In the genomic region with DNA sequence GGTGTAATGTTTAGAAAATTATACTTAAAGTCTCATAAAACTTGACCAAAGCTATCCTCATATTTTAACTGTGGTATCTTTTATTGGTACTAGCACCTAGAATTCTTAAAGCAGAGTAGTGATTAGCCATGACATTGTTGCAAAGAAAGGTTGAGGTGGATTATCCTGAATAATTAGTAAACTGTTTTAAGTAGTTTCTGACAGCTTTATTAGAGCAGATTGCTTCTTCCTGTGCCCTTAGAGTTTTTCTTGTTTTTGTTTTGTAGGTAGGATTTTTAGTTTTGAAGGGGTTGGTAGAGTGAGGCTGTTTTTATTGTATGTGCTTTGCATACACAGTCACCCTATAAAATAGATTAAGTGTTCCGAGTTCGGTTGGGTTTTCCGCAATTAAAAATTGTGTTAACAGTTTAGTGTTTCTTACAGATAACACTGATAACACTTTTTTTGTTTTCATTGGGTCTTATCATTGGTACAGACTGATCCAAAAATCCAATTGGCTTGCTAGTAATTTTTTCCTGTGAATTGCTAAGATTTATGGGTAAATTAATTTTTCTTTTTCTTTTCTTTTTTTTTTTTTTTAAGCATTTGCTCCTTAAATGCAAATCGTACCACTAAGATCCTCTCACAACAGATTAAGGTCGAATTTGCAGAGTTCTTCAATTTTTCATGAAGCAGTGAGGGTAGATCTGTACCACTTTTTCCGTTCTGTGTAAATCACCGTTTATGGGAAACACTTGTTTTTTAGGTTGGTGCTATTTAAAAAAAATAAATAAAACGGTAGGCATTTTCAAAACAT, we compare ENCODE assay signal across 9 cellular contexts. TPM values are rescaled to one million over a fixed set of nuclear protein-coding genes. Genes with fewer than 3 reads are reported as not detected.
DNase-seq lines count a peak whose midpoint lies in the region; ATAC-seq and TF ChIP-seq lines count a peak whose summit lies in the region.
"Had no signal": no experiment of that assay in that cellular context is flagged by ENCODE, and none has a peak within 500 bp of the region (broad histone marks: within the 10 kb centered on the region; RNA-seq: fewer than 3 reads in every experiment).

No MANE protein-coding gene starts in this region.

- peaks cover 5 to 16% (median 14%) of the 10 kb centered on the region in 4 donors for H3K36me3 ChIP-seq in liver (ENCODE audit: control insufficient read depth in 4 of 4, insufficient read depth in 3 of 4, low read depth in 1 of 4, low read length in 3 of 4)
- H3K36me3 ChIP-seq in tibial artery, result peaks cover 12 to 19% (median 13%) of the 10 kb centered on the region in 3 donors

- H3K9me3 ChIP-seq in liver (ENCODE audit: control insufficient read depth in 4 of 4, low read length in 3 of 4) (no peaks in the 10 kb centered on the region), tibial artery (no peaks in the 10 kb centered on the region)

- 4% methylated on average over 8 of the region's 8 CpGs for WGBS in liver

- no peak overlapping the region for H3K27ac ChIP-seq in liver (ENCODE audit: low read depth in 1 of 2, low read length in 2 of 2)
- H3K27ac ChIP-seq in tibial artery, result peak overlapping the region; percentile 99 to 100

- intact Hi-C loops in tibial artery (cut with DNase I; ENCODE audit: low total_unique reads), result loop anchor here (10.0 kb wide), 1 partner anchor 260 kb away; the partner anchor contains the start of gene HERC4

- no peaks in the 10 kb centered on the region for H3K9me3 Mint-ChIP-seq in activated CD8-positive, alpha-beta memory T cell treated with anti-CD3 and anti-CD28 coated beads, Interleukin-2, amount 10 ng/mL, durations not matched to agents 7 days and 5 days (ENCODE audit: low read depth)
- H3K9me3 Mint-ChIP-seq in activated naive CD8-positive, alpha-beta T cell treated with anti-CD3 and anti-CD28 coated beads, Interleukin-2, amount 10 ng/mL, durations not matched to agents 7 days and 5 days, result no peaks in the 10 kb centered on the region

- peak overlapping the region; percentile 100 for H3K27ac Mint-ChIP-seq in activated CD8-positive, alpha-beta memory T cell treated with anti-CD3 and anti-CD28 coated beads, Interleukin-2, amount 10 ng/mL, durations not matched to agents 7 days and 5 days
- H3K27ac Mint-ChIP-seq in activated naive CD8-positive, alpha-beta T cell treated with anti-CD3 and anti-CD28 coated beads, Interleukin-2, amount 10 ng/mL, durations not matched to agents 7 days and 5 days, result peak overlapping the region; percentile 74

- DNase-seq in activated CD8-positive, alpha-beta memory T cell treated with anti-CD3 and anti-CD28 coated beads, Interleukin-2, amount 10 ng/mL, durations not matched to agents 7 days and 5 days, result no peak
- no peak for DNase-seq in activated CD8-positive, alpha-beta memory T cell treated with anti-CD3 and anti-CD28 coated beads, Interleukin-2, amount 50 U/mL, for 4 hours
- DNase-seq in activated naive CD8-positive, alpha-beta T cell treated with anti-CD3 and anti-CD28 coated beads, Interleukin-2, amount 10 ng/mL, durations not matched to agents 7 days and 5 days, result no peak
- no peak for DNase-seq in tibial artery
- DNase-seq in retina, result no peak
- DNase-seq in GM19238 (ENCODE audit: insufficient read length, low spot score), result no peak
- DNase-seq in GM19240 (ENCODE audit: insufficient read length, low spot score), result no peak
- DNase-seq: COR-L47 had no signal

- TF ChIP-seq RAD21 in liver (IDR thresholded peaks at IDR 0.05), result no peak

- H3K4me1 ChIP-seq in liver (ENCODE audit: control insufficient read depth in 4 of 4, insufficient read depth in 4 of 4, low read length in 3 of 4) (peaks cover 8 to 46% (median 39%) of the 10 kb centered on the region in 4 donors), tibial artery (peaks cover 0 to 66% (median 34%) of the 10 kb centered on the region in 4 donors)

- no peak for TF ChIP-seq CTCF in liver (IDR thresholded peaks at IDR 0.05; ENCODE audit: low read depth, low read length, missing input control)
- no peak for TF ChIP-seq CTCF in tibial artery (IDR thresholded peaks at IDR 0.05)

- H3K27me3 Mint-ChIP-seq in activated CD8-positive, alpha-beta memory T cell treated with anti-CD3 and anti-CD28 coated beads, Interleukin-2, amount 10 ng/mL, durations not matched to agents 7 days and 5 days, result no peaks in the 10 kb centered on the region
- no peaks in the 10 kb centered on the region for H3K27me3 Mint-ChIP-seq in activated naive CD8-positive, alpha-beta T cell treated with anti-CD3 and anti-CD28 coated beads, Interleukin-2, amount 10 ng/mL, durations not matched to agents 7 days and 5 days

- peaks cover 51% of the 10 kb centered on the region for H3K36me3 Mint-ChIP-seq in activated CD8-positive, alpha-beta memory T cell treated with anti-CD3 and anti-CD28 coated beads, Interleukin-2, amount 10 ng/mL, durations not matched to agents 7 days and 5 days
- peaks cover 36% of the 10 kb centered on the region for H3K36me3 Mint-ChIP-seq in activated naive CD8-positive, alpha-beta T cell treated with anti-CD3 and anti-CD28 coated beads, Interleukin-2, amount 10 ng/mL, durations not matched to agents 7 days and 5 days

- POLR2A ChIA-PET in activated naive CD8-positive, alpha-beta T cell treated with anti-CD3 and anti-CD28 coated beads, Interleukin-2, amount 10 ng/mL, durations not matched to agents 7 days and 5 days (lab: Charles Lee), result interaction anchor here (0.5 to 1.1 kb wide), 3 partner anchors 173 to 565 kb away, joined by 3 to 7 read pairs (median 3); no protein-coding TSS in a partner anchor

- H3K4me3 ChIP-seq in liver (ENCODE audit: low read depth in 1 of 3, low read length in 3 of 3), result peak overlapping the region; percentile 29 to 98 (median 88)
- peak overlapping the region; percentile 88 to 92 for H3K4me3 ChIP-seq in tibial artery

- peak overlapping the region in 1 of 2 donors; percentile 50 for H3K9ac ChIP-seq in liver (ENCODE audit: low read depth in 1 of 2, low read length in 2 of 2)

- CTCF ChIA-PET in activated CD8-positive, alpha-beta memory T cell treated with anti-CD3 and anti-CD28 coated beads, Interleukin-2, amount 10 ng/mL, durations not matched to agents 7 days and 5 days (lab: Charles Lee), result interaction anchor here (1.0 to 5.4 kb wide), 3 partner anchors 10 to 122 kb away, joined by 4 to 31 read pairs (median 11); no protein-coding TSS in a partner anchor

- ATAC-seq in activated CD8-positive, alpha-beta memory T cell treated with anti-CD3 and anti-CD28 coated beads, Interleukin-2, amount 10 ng/mL, durations not matched to agents 7 days and 5 days, result no peak
- no peak for ATAC-seq in activated naive CD8-positive, alpha-beta T cell treated with anti-CD3 and anti-CD28 coated beads, Interleukin-2, amount 10 ng/mL, durations not matched to agents 7 days and 5 days (ENCODE audit: low read depth)

- H3K27me3 ChIP-seq in liver (ENCODE audit: control insufficient read depth in 4 of 4, insufficient read depth in 4 of 4, low read length in 3 of 4), result no peaks in the 10 kb centered on the region
- no peaks in the 10 kb centered on the region for H3K27me3 ChIP-seq in tibial artery

- peak overlapping the region; percentile 99 for H3K4me3 Mint-ChIP-seq in activated CD8-positive, alpha-beta memory T cell treated with anti-CD3 and anti-CD28 coated beads, Interleukin-2, amount 10 ng/mL, durations not matched to agents 7 days and 5 days
- H3K4me3 Mint-ChIP-seq in activated naive CD8-positive, alpha-beta T cell treated with anti-CD3 and anti-CD28 coated beads, Interleukin-2, amount 10 ng/mL, durations not matched to agents 7 days and 5 days, result peak overlapping the region; percentile 99

- peaks cover 53% of the 10 kb centered on the region for H3K4me1 Mint-ChIP-seq in activated CD8-positive, alpha-beta memory T cell treated with anti-CD3 and anti-CD28 coated beads, Interleukin-2, amount 10 ng/mL, durations not matched to agents 7 days and 5 days
- peaks cover 48% of the 10 kb centered on the region for H3K4me1 Mint-ChIP-seq in activated naive CD8-positive, alpha-beta T cell treated with anti-CD3 and anti-CD28 coated beads, Interleukin-2, amount 10 ng/mL, durations not matched to agents 7 days and 5 days

TF ChIP-seq in liver, 16 proteins besides CTCF, POLR2A, EP300 and RAD21 (continues in another document):
- TF ChIP-seq, protein P1, sequence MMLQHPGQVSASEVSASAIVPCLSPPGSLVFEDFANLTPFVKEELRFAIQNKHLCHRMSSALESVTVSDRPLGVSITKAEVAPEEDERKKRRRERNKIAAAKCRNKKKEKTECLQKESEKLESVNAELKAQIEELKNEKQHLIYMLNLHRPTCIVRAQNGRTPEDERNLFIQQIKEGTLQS (IDR thresholded peaks at IDR 0.05), result no peak
- TF ChIP-seq ZBTB33 (IDR thresholded peaks at IDR 0.05), result no peak
- no peak for TF ChIP-seq FOXA2 (IDR thresholded peaks at IDR 0.05)
- TF ChIP-seq NR2F2 (IDR thresholded peaks at IDR 0.05), result no peak
- TF ChIP-seq RXRA (IDR thresholded peaks at IDR 0.05), result no peak
- no peak for TF ChIP-seq HNF4A (conservative IDR thresholded peaks at IDR 0.05)
- TF ChIP-seq EGR1 (IDR thresholded peaks at IDR 0.05; ENCODE audit: low read depth in 2 of 2), result no peak
- no peak for TF ChIP-seq FOXA1 (IDR thresholded peaks at IDR 0.05)
- TF ChIP-seq JUND (IDR thresholded peaks at IDR 0.05), result no peak

RNA-seq across cellular contexts. Expression of gene PBLD, which starts 2.1 kb away (rescaled TPM):
- 1 to 10 TPM; 1.1 to 1.4 TPM for total RNA-seq in activated CD8-positive, alpha-beta memory T cell treated with anti-CD3 and anti-CD28 coated beads, Interleukin-2, amount 10 ng/mL, durations not matched to agents 7 days and 5 days
- total RNA-seq in activated naive CD8-positive, alpha-beta T cell treated with anti-CD3 and anti-CD28 coated beads, Interleukin-2, amount 10 ng/mL, durations not matched to agents 7 days and 5 days, result 1 to 10 TPM; 1.6 to 1.9 TPM
- 100 to 1,000 TPM; 106 to 175 TPM for total RNA-seq in liver
- 100 to 1,000 TPM in 1 of 2 donors, 10 to 100 TPM in 1; 63.3 to 101 TPM for polyA plus RNA-seq in liver

RNA-seq across cellular contexts. Expression of gene HNRNPH3, which starts 3.0 kb away (rescaled TPM):
- 100 to 1,000 TPM; 124 to 129 TPM for total RNA-seq in activated CD8-positive, alpha-beta memory T cell treated with anti-CD3 and anti-CD28 coated beads, Interleukin-2, amount 10 ng/mL, durations not matched to agents 7 days and 5 days
- total RNA-seq in activated naive CD8-positive, alpha-beta T cell treated with anti-CD3 and anti-CD28 coated beads, Interleukin-2, amount 10 ng/mL, durations not matched to agents 7 days and 5 days, result 100 to 1,000 TPM; 132 to 138 TPM
- total RNA-seq in liver, result 10 to 100 TPM; 24.5 to 32.7 TPM
- polyA plus RNA-seq in liver, result 10 to 100 TPM; 18.2 to 38.4 TPM

Comparison
In these comparisons a context has a peak if more than half of its experiments do, and no peak if none do; other contexts are left out.
1. H3K27ac ChIP-seq: peak in tibial artery (2 of 2); none in liver (0 of 2).
2. RNA of gene PBLD, which starts 2.1 kb away (total RNA-seq): 106 to 175 TPM in liver; 1.6 to 1.9 TPM in activated naive CD8-positive, alpha-beta T cell treated with anti-CD3 and anti-CD28 coated beads, Interleukin-2, amount 10 ng/mL, durations not matched to agents 7 days and 5 days and 1.1 to 1.4 TPM in activated CD8-positive, alpha-beta memory T cell treated with anti-CD3 and anti-CD28 coated beads, Interleukin-2, amount 10 ng/mL, durations not matched to agents 7 days and 5 days; every median in the first group is over 10 times any median in the second.